Comparison of ENCODE assay signal across 1 cellular context in the genomic region with DNA sequence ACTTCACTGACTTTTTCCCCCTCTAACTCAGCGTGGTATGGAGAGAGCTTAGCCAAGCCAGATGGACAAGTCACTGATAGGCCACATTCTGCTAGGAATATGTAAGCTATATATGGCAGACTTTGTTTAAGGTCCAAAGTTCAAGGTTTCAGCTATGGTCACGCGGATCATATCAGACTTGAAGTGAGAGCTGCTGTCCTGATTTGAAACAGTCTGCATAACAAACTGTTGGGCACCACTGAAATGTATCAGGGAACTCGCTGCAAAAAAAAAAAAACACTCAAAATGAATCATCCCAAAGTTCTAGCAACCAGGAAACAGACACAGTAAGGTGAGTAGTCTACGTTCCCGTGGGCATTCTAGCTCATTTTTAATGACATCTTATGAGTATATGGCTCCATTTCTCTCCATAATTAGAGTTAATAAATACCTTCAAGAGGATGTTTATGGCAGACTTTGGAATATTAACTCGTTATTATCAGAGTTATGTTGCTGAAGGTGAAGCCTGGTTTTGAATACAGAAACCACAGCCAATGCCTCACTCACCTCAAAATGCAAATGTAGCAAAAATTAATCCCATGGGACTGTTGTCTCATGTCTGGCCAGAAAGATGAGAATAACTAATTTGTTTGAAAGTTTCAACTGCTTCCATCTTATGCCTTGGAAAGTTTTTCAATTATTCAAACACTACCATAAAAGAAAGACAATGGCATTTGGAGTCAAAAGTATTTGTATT.
TF ChIP-seq lines count a peak whose summit lies in the region.

No MANE protein-coding gene starts in this region.

TF ChIP-seq in K562, 482 proteins besides CTCF, POLR2A, EP300 and RAD21:
- TF ChIP-seq C11orf30 (IDR thresholded peaks at IDR 0.05; ENCODE audit: low read depth) (peak; percentile 27; the same call in 1 of the 2 replicates), ZNF316 (IDR thresholded peaks at IDR 0.05) (0 out of 2 replicates have a peak, but pooled peaks have one; percentile 4)
- TF ChIP-seq, protein P1, sequence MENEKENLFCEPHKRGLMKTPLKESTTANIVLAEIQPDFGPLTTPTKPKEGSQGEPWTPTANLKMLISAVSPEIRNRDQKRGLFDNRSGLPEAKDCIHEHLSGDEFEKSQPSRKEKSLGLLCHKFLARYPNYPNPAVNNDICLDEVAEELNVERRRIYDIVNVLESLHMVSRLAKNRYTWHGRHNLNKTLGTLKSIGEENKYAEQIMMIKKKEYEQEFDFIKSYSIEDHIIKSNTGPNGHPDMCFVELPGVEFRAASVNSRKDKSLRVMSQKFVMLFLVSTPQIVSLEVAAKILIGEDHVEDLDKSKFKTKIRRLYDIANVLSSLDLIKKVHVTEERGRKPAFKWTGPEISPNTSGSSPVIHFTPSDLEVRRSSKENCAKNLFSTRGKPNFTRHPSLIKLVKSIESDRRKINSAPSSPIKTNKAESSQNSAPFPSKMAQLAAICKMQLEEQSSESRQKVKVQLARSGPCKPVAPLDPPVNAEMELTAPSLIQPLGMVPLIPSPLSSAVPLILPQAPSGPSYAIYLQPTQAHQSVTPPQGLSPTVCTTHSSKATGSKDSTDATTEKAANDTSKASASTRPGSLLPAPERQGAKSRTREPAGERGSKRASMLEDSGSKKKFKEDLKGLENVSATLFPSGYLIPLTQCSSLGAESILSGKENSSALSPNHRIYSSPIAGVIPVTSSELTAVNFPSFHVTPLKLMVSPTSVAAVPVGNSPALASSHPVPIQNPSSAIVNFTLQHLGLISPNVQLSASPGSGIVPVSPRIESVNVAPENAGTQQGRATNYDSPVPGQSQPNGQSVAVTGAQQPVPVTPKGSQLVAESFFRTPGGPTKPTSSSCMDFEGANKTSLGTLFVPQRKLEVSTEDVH (IDR thresholded peaks at IDR 0.05; ENCODE audit: low read depth, partially characterized antibody), result no peak
